8 cellular contexts compared by ENCODE assay signal in genomic region chr12:121797937-121798801, GRCh38. TPM values are rescaled to one million over a fixed set of nuclear protein-coding genes. Genes with fewer than 3 reads are reported as not detected.
DNase-seq lines count a peak whose midpoint lies in the region; ATAC-seq, FAIRE-seq and TF ChIP-seq lines count a peak whose summit lies in the region.

No MANE protein-coding gene starts in this region.

- in situ Hi-C loops in IMR-90 (cut with MboI; ENCODE audit: low sequenced_read_pairs) = no loop called here

- H3K36me3 ChIP-seq in IMR-90 (ENCODE audit: control insufficient read depth, insufficient read depth, low read length) (peaks cover 9% of the 10 kb centered on the region; the same call in 1 of the 2 replicates), RWPE2 (ENCODE audit: low read depth) (peaks cover 15% of the 10 kb centered on the region; the same call in 1 of the 2 replicates), endodermal cell (ENCODE audit: control insufficient read depth, insufficient read depth, low read length) (peaks cover 19% of the 10 kb centered on the region), mucosa of stomach (ENCODE audit: control insufficient read depth, insufficient read depth, low read length) (peaks cover 7% of the 10 kb centered on the region), urinary bladder (ENCODE audit: insufficient read depth) (no peaks in the 10 kb centered on the region)

- H3K56ac ChIP-seq in IMR-90 (ENCODE audit: extremely low read depth, insufficient read depth, low read length) = peak overlapping the region; percentile 55; the same call in 1 of the 2 replicates

- H3K79me1 ChIP-seq in IMR-90 (ENCODE audit: low read depth in 1 of 2, low read length in 2 of 2) = peaks cover 6 to 57% of the 10 kb centered on the region in 2 experiments; a peak in 3 of 4 replicates

- H3K9me3 Mint-ChIP-seq in endodermal cell = no peaks in the 10 kb centered on the region

- DNase-seq in A549 (ENCODE audit: low read depth in 1 of 2, low spot score in 1 of 2) = peak in 1 of 2 experiments; percentile 22
- DNase-seq in IMR-90 = peak; percentile 50
- DNase-seq in RWPE2 (ENCODE audit: low spot score) = peak; percentile 81
- peak; percentile 89 for DNase-seq in endodermal cell
- DNase-seq in SKM-1 (lab: John Stamatoyannopoulos, UW; ENCODE audit: unreplicated experiment) = no peak

- peak overlapping the region; percentile 44 for H2BK120ac ChIP-seq in IMR-90 (ENCODE audit: low read depth, low read length)

- TF ChIP-seq CTCF in A549 (IDR thresholded peaks at IDR 0.05) = no peak
- TF ChIP-seq CTCF in IMR-90 (conservative IDR thresholded peaks at IDR 0.05; ENCODE audit: low read depth, low read length) = no peak
- TF ChIP-seq CTCF in RWPE2 (IDR thresholded peaks at IDR 0.05; ENCODE audit: poor library complexity, severe bottlenecking) = no peak
- no peak for TF ChIP-seq CTCF in endodermal cell (conservative IDR thresholded peaks at IDR 0.05)

- peak overlapping the region; percentile 88 for H3K27ac Mint-ChIP-seq in endodermal cell

- H4K8ac ChIP-seq in IMR-90 (ENCODE audit: low read depth in 2 of 2, low read length in 2 of 2) = peak overlapping the region; percentile 22 to 49; a peak in 2 of 4 replicates

- no peak overlapping the region for H3K18ac ChIP-seq in IMR-90 (ENCODE audit: low read depth, low read length)

- H3K9me3 ChIP-seq in A549 = no peaks in the 10 kb centered on the region
- H3K9me3 ChIP-seq in IMR-90 (ENCODE audit: control insufficient read depth, insufficient read depth, low read length) = no peaks in the 10 kb centered on the region
- H3K9me3 ChIP-seq in RWPE2 (ENCODE audit: severe bottlenecking) = no peaks in the 10 kb centered on the region
- H3K9me3 ChIP-seq in endodermal cell (ENCODE audit: control insufficient read depth, low read length) = no peaks in the 10 kb centered on the region
- no peaks in the 10 kb centered on the region for H3K9me3 ChIP-seq in mucosa of stomach (ENCODE audit: control insufficient read depth, low read length)

- no peak overlapping the region for H2BK15ac ChIP-seq in IMR-90 (ENCODE audit: low read depth, low read length)

- H3K27me3 ChIP-seq in IMR-90 (ENCODE audit: control insufficient read depth, insufficient read depth, low read length) = no peaks in the 10 kb centered on the region
- no peaks in the 10 kb centered on the region for H3K27me3 ChIP-seq in RWPE2 (ENCODE audit: insufficient read depth, poor library complexity, severe bottlenecking)
- no peaks in the 10 kb centered on the region for H3K27me3 ChIP-seq in endodermal cell (ENCODE audit: control insufficient read depth, insufficient read depth, low read length, poor library complexity, severe bottlenecking)
- H3K27me3 ChIP-seq in mucosa of stomach (ENCODE audit: control insufficient read depth, insufficient read depth, low read length) = no peaks in the 10 kb centered on the region

- peak overlapping the region; percentile 100 for H3K27ac ChIP-seq in A549
- H3K27ac ChIP-seq in IMR-90 (ENCODE audit: insufficient read depth, low read length) = peak overlapping the region; percentile 77
- peak overlapping the region; percentile 100 for H3K27ac ChIP-seq in RWPE2 (ENCODE audit: poor library complexity, severe bottlenecking)
- peak overlapping the region; percentile 59 for H3K27ac ChIP-seq in endodermal cell (ENCODE audit: low read depth, low read length)
- peak overlapping the region; percentile 81 for H3K27ac ChIP-seq in urinary bladder (ENCODE audit: low read depth)

- peak overlapping the region; percentile 2 for H2AFZ ChIP-seq in IMR-90 (replicated peaks; ENCODE audit: low read length, poor library complexity)

- H3K36me3 Mint-ChIP-seq in endodermal cell (ENCODE audit: low read depth) = peaks cover 20% of the 10 kb centered on the region

- peak overlapping the region; percentile 77 for H3K4ac ChIP-seq in IMR-90 (ENCODE audit: low read depth, low read length)

- FAIRE-seq in A549 (lab: Jason Lieb, UNC) = no peak

- WGBS in A549 (ENCODE audit: missing lambda C conversion rate) = 56% methylated on average over 19 of the region's 19 CpGs
- 55% methylated on average over 2 of the region's 19 CpGs; no CpG with 5 or more reads in 1 of the 2 experiments for WGBS in IMR-90 (ENCODE audit: extremely low coverage in 2 of 2, insufficient read length in 1 of 2), 2 experiments
- 40 to 62% methylated on average over 4 to 19 of the region's 19 CpGs for WGBS in endodermal cell (ENCODE audit: insufficient coverage in 1 of 2, insufficient read length in 1 of 2), 2 experiments
- WGBS in urinary bladder = 22% methylated on average over 19 of the region's 19 CpGs

- H4K20me1 ChIP-seq in IMR-90 (ENCODE audit: insufficient read depth, low read length) = peaks cover 11% of the 10 kb centered on the region

- TF ChIP-seq POLR2A in A549 (IDR thresholded peaks at IDR 0.05; ENCODE audit: low read length) = no peak
- TF ChIP-seq POLR2A in IMR-90 (IDR thresholded peaks at IDR 0.05; ENCODE audit: low read depth, low read length) = no peak

- CTCF ChIA-PET in A549 (lab: Yijun Ruan, JAX) (interaction anchor here (0.7 to 72.2 kb wide), 8 partner anchors 12 to 393 kb away, joined by 3 to 2657 read pairs (median 100); partner anchors contain the start of genes PSMD9, RHOF and SETD1B), IMR-90 (lab: Yijun Ruan, JAX) (interaction anchor here (0.5 to 2.3 kb wide), 3 partner anchors 14 to 90 kb away, joined by 3 to 8 read pairs (median 3); partner anchors contain the start of gene PSMD9)

- H3K4me3 Mint-ChIP-seq in endodermal cell = peak overlapping the region; percentile 73

- peak overlapping the region; percentile 78 for H3K14ac ChIP-seq in IMR-90 (replicated peaks; ENCODE audit: low read depth, low read length)

- dilution Hi-C loops in IMR-90 (cut with HindIII; ENCODE audit: low sequenced_read_pairs, unreplicated experiment) = no loop called here

- peak overlapping the region; percentile 91 for H4K91ac ChIP-seq in IMR-90 (ENCODE audit: insufficient read depth, low read depth, low read length)

- H2AK9ac ChIP-seq in IMR-90 (replicated peaks; ENCODE audit: low read depth, low read length, poor library complexity) = peak overlapping the region; percentile 95

- no peak for TF ChIP-seq EP300 in A549 (IDR thresholded peaks at IDR 0.05)

- H3K23ac ChIP-seq in IMR-90 (ENCODE audit: low read depth, low read length) = peak overlapping the region; percentile 92

- POLR2A ChIA-PET in A549 (lab: Yijun Ruan, JAX) = interaction anchor here (1.1 to 3.0 kb wide), 2 partner anchors 9 to 90 kb away, joined by 8 to 10 read pairs; partner anchors contain the start of gene PSMD9
- POLR2A ChIA-PET in IMR-90 (lab: Charles Lee; ENCODE audit: unreplicated experiment) = no interaction called here

- BruUV-seq in IMR-90 (replicated peaks; lab: Mats Ljungman, UMichigan) = no TSS peak

- H2BK5ac ChIP-seq in IMR-90 (ENCODE audit: low read depth, low read length, poor library complexity, severe bottlenecking) = peak overlapping the region; percentile 70

- TF ChIP-seq RAD21 in A549 (conservative IDR thresholded peaks at IDR 0.05 in 1 of 2, IDR thresholded peaks at IDR 0.05 in 1 of 2) (no peak), IMR-90 (IDR thresholded peaks at IDR 0.05; ENCODE audit: low read length) (no peak)

- H3K4me3 ChIP-seq in A549 = peak overlapping the region; percentile 28
- no peak overlapping the region for H3K4me3 ChIP-seq in IMR-90 (ENCODE audit: insufficient read depth, low read depth, low read length)
- H3K4me3 ChIP-seq in RWPE2 (ENCODE audit: severe bottlenecking) = no peak overlapping the region
- peak overlapping the region; percentile 84 for H3K4me3 ChIP-seq in endodermal cell (ENCODE audit: low read length)
- peak overlapping the region; percentile 34 for H3K4me3 ChIP-seq in mucosa of stomach (ENCODE audit: low read length)
- no peak overlapping the region for H3K4me3 ChIP-seq in urinary bladder (ENCODE audit: low read depth, low read length)

- no peak overlapping the region; the same call in 1 of the 2 replicates for H4K5ac ChIP-seq in IMR-90 (ENCODE audit: low read depth, low read length)

- peaks cover 4% of the 10 kb centered on the region; the same call in 1 of the 2 replicates for H3K9me1 ChIP-seq in IMR-90 (ENCODE audit: insufficient read depth, low read length)

- peak overlapping the region; percentile 78 for H2AK5ac ChIP-seq in IMR-90 (ENCODE audit: low read depth, low read length)

- H3K4me2 ChIP-seq in A549 (peak overlapping the region; percentile 78), IMR-90 (ENCODE audit: low read depth, low read length) (peak overlapping the region; percentile 88)

- H3K4me1 Mint-ChIP-seq in endodermal cell = peaks cover 32% of the 10 kb centered on the region

- H3K4me1 ChIP-seq in A549 (peaks cover 67% of the 10 kb centered on the region), IMR-90 (ENCODE audit: control insufficient read depth, insufficient read depth, low read length) (peaks cover 34% of the 10 kb centered on the region), RWPE2 (ENCODE audit: insufficient read depth, poor library complexity, severe bottlenecking) (peaks cover 36% of the 10 kb centered on the region), endodermal cell (ENCODE audit: control insufficient read depth, insufficient read depth, low read length) (peaks cover 16% of the 10 kb centered on the region), mucosa of stomach (ENCODE audit: control insufficient read depth, insufficient read depth, low read length) (peaks cover 62% of the 10 kb centered on the region), urinary bladder (ENCODE audit: insufficient read depth) (peaks cover 3% of the 10 kb centered on the region)

- no peaks in the 10 kb centered on the region for H3K27me3 Mint-ChIP-seq in endodermal cell (ENCODE audit: insufficient read depth)

- no peak overlapping the region for H2BK20ac ChIP-seq in IMR-90 (ENCODE audit: low read depth, low read length)

- intact Hi-C loops in IMR-90 (cut with micrococcal nuclease) = loop anchor here (5.0 to 10.0 kb wide), 2 partner anchors 224 to 243 kb away; partner anchors contain the start of gene BCL7A

- ATAC-seq in A549 = no peak
- no peak for ATAC-seq in IMR-90 (ENCODE audit: low read depth)
- no peak for ATAC-seq in RWPE2 (ENCODE audit: low read depth)
- ATAC-seq in GM18517 (IDR thresholded peaks at IDR 0.05; ENCODE audit: unreplicated experiment) = no peak

- H3K9ac ChIP-seq in IMR-90 (ENCODE audit: low read depth, low read length) (peak overlapping the region; percentile 67), endodermal cell (ENCODE audit: extremely low read depth, low read length, poor library complexity, severe bottlenecking) (peak overlapping the region; percentile 71), mucosa of stomach (ENCODE audit: low read length) (peak overlapping the region; percentile 70)

RNA-seq across cellular contexts. Expression of gene RHOF, which starts 4.7 kb away (rescaled TPM):
- 47.1 and 48.0 TPM in 2 replicates for polyA plus RNA-seq in A549 (2011; rRNA removed)
- 84.7 and 94.6 TPM in 2 replicates for polyA plus RNA-seq in A549 (2012; cell fraction: cytosol; rRNA removed)
- 108 and 113 TPM in 2 replicates for polyA plus RNA-seq in A549 (2012; cell fraction: nucleus; rRNA removed)
- polyA plus RNA-seq in A549 (2017; fragmentation: RNase III; extraction: RNeasy Plus Mini Kit Qiagen cat#74134 plus additional on column Dnase treatment) = 48.6 to 52.3 TPM (median 51.8 TPM) in 3 replicates
- 88.9 and 139 TPM in 2 replicates for polyA minus RNA-seq in A549 (2011; rRNA and poly(A)+ RNA removed)
- 3.0 and 3.9 TPM in 2 replicates for total RNA-seq in IMR-90 (2012; rRNA removed)
- 5.1 and 5.3 TPM in 2 replicates for polyA plus RNA-seq in IMR-90 (2012; rRNA removed)
- polyA plus RNA-seq in IMR-90 (2012; cell fraction: cytosol; rRNA removed) = 4.7 and 7.8 TPM in 2 replicates
- polyA plus RNA-seq in IMR-90 (2012; cell fraction: nucleus; rRNA removed; ENCODE audit: low replicate concordance) = 14.0 and 15.7 TPM in 2 replicates
- total RNA-seq in endodermal cell = 10 to 100 TPM; 31.0 to 35.6 TPM
- polyA plus RNA-seq in endodermal cell (2013, experiment 1 of 2) = 24.1 TPM
- polyA plus RNA-seq in endodermal cell (2013, experiment 2 of 2) = 19.1 TPM
- total RNA-seq in urinary bladder = 11.7 TPM
- polyA plus RNA-seq in urinary bladder = 7.9 TPM

RNA-seq across cellular contexts. Expression of gene SETD1B, which starts 5.6 kb away (rescaled TPM):
- polyA plus RNA-seq in A549 (2011; rRNA removed) (1.1 and 2.1 TPM in 2 replicates), A549 (2017; fragmentation: RNase III; extraction: RNeasy Plus Mini Kit Qiagen cat#74134 plus additional on column Dnase treatment) (7.4 to 8.6 TPM (median 8.0 TPM) in 3 replicates), IMR-90 (2012; rRNA removed) (5.1 and 5.5 TPM in 2 replicates), urinary bladder (25.3 TPM)
- 2.2 and 3.1 TPM in 2 replicates for polyA plus RNA-seq in A549 (2012; cell fraction: cytosol; rRNA removed)
- polyA plus RNA-seq in A549 (2012; cell fraction: nucleus; rRNA removed) = 6.5 and 9.1 TPM in 2 replicates
- 2.6 and 4.2 TPM in 2 replicates for polyA minus RNA-seq in A549 (2011; rRNA and poly(A)+ RNA removed)
- total RNA-seq in IMR-90 (2012; rRNA removed) (0.83 and 0.90 TPM in 2 replicates), endodermal cell (10 to 100 TPM; 30.7 to 32.6 TPM), urinary bladder (4.3 TPM)
- 3.1 and 3.5 TPM in 2 replicates for polyA plus RNA-seq in IMR-90 (2012; cell fraction: cytosol; rRNA removed)
- 14.8 and 15.1 TPM in 2 replicates for polyA plus RNA-seq in IMR-90 (2012; cell fraction: nucleus; rRNA removed; ENCODE audit: low replicate concordance)
- polyA plus RNA-seq in endodermal cell (2013, experiment 1 of 2) = 10.6 TPM
- 10.3 TPM for polyA plus RNA-seq in endodermal cell (2013, experiment 2 of 2)

Comparison
In these comparisons a context has a peak if more than half of its experiments do, and no peak if none do; other contexts are left out.
1. H3K4me3 ChIP-seq: peak in A549 (single experiment), endodermal cell (single experiment) and mucosa of stomach (single experiment); none in IMR-90 (single experiment), RWPE2 (single experiment) and urinary bladder (single experiment).
2. Peak in every context shown above with its lines, with median percentiles within 50 percentile points of each other: H3K27ac ChIP-seq and H3K9ac ChIP-seq.